ENCODE assay signal across 20 cellular contexts in the genomic region with DNA sequence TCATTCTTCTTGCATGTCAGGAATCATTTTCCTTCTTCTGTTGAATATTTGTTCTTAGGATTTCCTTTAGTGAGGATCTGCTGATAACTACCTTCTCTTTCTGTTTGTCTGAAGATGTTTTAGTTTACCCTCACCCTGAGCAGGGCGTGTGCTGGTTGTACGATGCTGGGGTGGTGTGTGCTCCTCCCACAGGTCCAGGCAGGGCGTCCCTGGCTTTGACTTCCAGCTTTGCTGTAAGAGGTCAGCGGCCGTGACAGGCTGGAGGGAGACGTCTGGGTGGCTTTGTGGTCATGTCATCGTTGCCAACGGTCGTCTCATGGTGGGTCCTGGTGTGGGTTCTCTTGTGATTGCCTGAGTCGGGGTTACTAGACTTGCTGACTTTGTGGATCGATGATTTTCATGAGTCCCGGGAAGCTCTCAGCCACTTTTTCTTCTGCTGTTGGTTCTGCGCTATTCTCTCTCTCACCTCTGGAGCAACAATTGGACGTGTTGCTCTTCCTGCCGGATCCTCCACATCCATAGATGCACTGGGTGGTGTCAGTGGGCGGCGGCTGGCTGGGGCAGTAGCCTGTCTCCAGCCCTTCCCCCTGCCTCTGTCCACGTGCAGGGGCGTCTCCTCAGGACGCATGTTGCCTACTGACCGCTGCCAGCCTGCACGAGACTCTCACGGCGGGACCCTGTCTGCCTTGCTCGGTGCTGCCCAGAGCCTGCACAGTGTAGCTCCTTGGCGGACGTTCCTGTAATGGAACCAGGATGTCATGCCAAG. TPM values are rescaled to one million over a fixed set of nuclear protein-coding genes. Genes with fewer than 3 reads are reported as not detected.
A peak's percentile ranks its signal among the peaks of the same experiment; 100 is the strongest.
DNase-seq lines count a peak whose midpoint lies in the region; ATAC-seq and TF ChIP-seq lines count a peak whose summit lies in the region.
"Had no signal": no experiment of that assay in that cellular context is flagged by ENCODE, and none has a peak within 500 bp of the region (broad histone marks: within the 10 kb centered on the region; RNA-seq: fewer than 3 reads in every experiment).

No MANE protein-coding gene starts in this region.

- H3K9me3 ChIP-seq in hepatocyte (ENCODE audit: low read depth): no peaks in the 10 kb centered on the region
- no peaks in the 10 kb centered on the region for H3K9me3 ChIP-seq in adrenal gland (replicated peaks in 1 of 3)
- H3K9me3 ChIP-seq: esophagus squamous epithelium had no signal

- no peak overlapping the region for H3K4me3 Mint-ChIP-seq in natural killer cell treated with Interleukin-12 subunit alpha and Interleukin-12 subunit beta and Interleukin-15 and Interleukin-18, amount 100 ng/mL, for 72 hours
- H3K4me3 Mint-ChIP-seq in natural killer cell: no peak overlapping the region
- no peak overlapping the region for H3K4me3 Mint-ChIP-seq in activated T-cell treated with anti-CD3 and anti-CD28 coated beads, Interleukin-2, amount 50 U/mL, for 24 hours

- H3K9me3 Mint-ChIP-seq in natural killer cell treated with Interleukin-12 subunit alpha and Interleukin-12 subunit beta and Interleukin-15 and Interleukin-18, amount 100 ng/mL, for 72 hours: no peaks in the 10 kb centered on the region
- H3K9me3 Mint-ChIP-seq in natural killer cell: no peaks in the 10 kb centered on the region
- H3K9me3 Mint-ChIP-seq in activated T-cell treated with anti-CD3 and anti-CD28 coated beads, Interleukin-2, amount 50 U/mL, for 24 hours: no peaks in the 10 kb centered on the region

- H3K4me1 ChIP-seq in hepatocyte (ENCODE audit: insufficient read depth) (no peaks in the 10 kb centered on the region), adrenal gland (replicated peaks in 1 of 2) (peaks cover 0 to 30% of the 10 kb centered on the region in 2 donors)

- no peak overlapping the region for H2AFZ ChIP-seq in hepatocyte

- intact Hi-C loops in natural killer cell (cut with micrococcal nuclease) (no loop called here), adrenal gland (cut with DNase I) (no loop called here)

- H3K27me3 ChIP-seq in hepatocyte (no peaks in the 10 kb centered on the region), adrenal gland (no peaks in the 10 kb centered on the region)
- H3K27me3 ChIP-seq: esophagus squamous epithelium had no signal

- no peak for TF ChIP-seq POLR2A in adrenal gland (IDR thresholded peaks at IDR 0.05)

- WGBS in hepatocyte (ENCODE audit: low lambda C conversion rate, missing lambda C conversion rate): 86% methylated on average over 27 of the region's 27 CpGs
- WGBS in adrenal gland, 4 donors: 69 to 81% (median 79%) methylated on average over 23 to 27 of the region's 27 CpGs

- ATAC-seq in natural killer cell treated with Interleukin-12 subunit alpha and Interleukin-12 subunit beta and Interleukin-15 and Interleukin-18, amount 100 ng/mL, for 72 hours: no peak
- ATAC-seq in natural killer cell: no peak
- no peak for ATAC-seq in HG02759 (IDR thresholded peaks at IDR 0.05; ENCODE audit: unreplicated experiment)
- no peak for ATAC-seq in HG03159 (IDR thresholded peaks at IDR 0.05; ENCODE audit: unreplicated experiment)

- no peak overlapping the region for H3K27ac Mint-ChIP-seq in natural killer cell treated with Interleukin-12 subunit alpha and Interleukin-12 subunit beta and Interleukin-15 and Interleukin-18, amount 100 ng/mL, for 72 hours
- H3K27ac Mint-ChIP-seq in natural killer cell: no peak overlapping the region
- no peak overlapping the region for H3K27ac Mint-ChIP-seq in activated T-cell treated with anti-CD3 and anti-CD28 coated beads, Interleukin-2, amount 50 U/mL, for 24 hours

- H3K36me3 ChIP-seq in hepatocyte (replicated peaks; ENCODE audit: insufficient read depth, low read depth): no peaks in the 10 kb centered on the region
- no peaks in the 10 kb centered on the region for H3K36me3 ChIP-seq in adrenal gland (replicated peaks in 1 of 2)

- H3K4me2 ChIP-seq in hepatocyte: no peak overlapping the region

- peaks cover 62% of the 10 kb centered on the region for H4K20me1 ChIP-seq in hepatocyte (ENCODE audit: insufficient read depth, poor library complexity, severe bottlenecking)

- peak; percentile 40 for DNase-seq in natural killer cell treated with Interleukin-12 subunit alpha and Interleukin-12 subunit beta and Interleukin-15 and Interleukin-18, amount 100 ng/mL, for 72 hours (ENCODE audit: low spot score)
- no peak for DNase-seq in natural killer cell
- peak; percentile 30 for DNase-seq in cerebellum (ENCODE audit: low spot score)
- peak; percentile 7 for DNase-seq in hepatocyte (ENCODE audit: low spot score)
- no peak for DNase-seq in adrenal gland
- no peak for DNase-seq in activated T-cell treated with anti-CD3 and anti-CD28 coated beads, Interleukin-2, amount 50 U/mL, for 24 hours
- DNase-seq: ACHN; activated CD4-positive, alpha-beta T cell treated with anti-CD3 and anti-CD28 coated beads for 1 hour; activated CD8-positive, alpha-beta memory T cell treated with anti-CD3 and anti-CD28 coated beads, Interleukin-2, amount 50 U/mL, for 4 hours; activated naive CD4-positive, alpha-beta T cell treated with Interleukin-2 at 50 U/mL for 16 hours; esophagus squamous epithelium; GOT3; hippocampal formation; NCI-H146; NCI-H446 treated with DMSO at 0.1 percent for 48 hours; SHP77; stimulated activated CD4-positive, alpha-beta T cell treated with anti-CD3 and anti-CD28 coated beads, Interleukin-15, amount 100 ng/mL, for 24 hours; stimulated activated naive CD4-positive, alpha-beta T cell treated with Interleukin-2 at 50 U/mL for 16 hours had no signal

- TF ChIP-seq CTCF in natural killer cell (IDR thresholded peaks at IDR 0.05): no peak
- no peak for TF ChIP-seq CTCF in hepatocyte (IDR thresholded peaks at IDR 0.05; ENCODE audit: poor library complexity)
- TF ChIP-seq CTCF in adrenal gland (IDR thresholded peaks at IDR 0.05): no peak

- H3K36me3 Mint-ChIP-seq in natural killer cell treated with Interleukin-12 subunit alpha and Interleukin-12 subunit beta and Interleukin-15 and Interleukin-18, amount 100 ng/mL, for 72 hours: no peaks in the 10 kb centered on the region
- no peaks in the 10 kb centered on the region for H3K36me3 Mint-ChIP-seq in natural killer cell
- peaks cover 3% of the 10 kb centered on the region for H3K36me3 Mint-ChIP-seq in activated T-cell treated with anti-CD3 and anti-CD28 coated beads, Interleukin-2, amount 50 U/mL, for 24 hours (ENCODE audit: low read depth)

- no peak overlapping the region for H3K4me3 ChIP-seq in hepatocyte
- H3K4me3 ChIP-seq in adrenal gland: no peak overlapping the region
- H3K4me3 ChIP-seq: esophagus squamous epithelium had no signal

- H3K27ac ChIP-seq in hepatocyte (no peak overlapping the region), adrenal gland (no peak overlapping the region)
- H3K27ac ChIP-seq: esophagus squamous epithelium had no signal

- no peaks in the 10 kb centered on the region for H3K27me3 Mint-ChIP-seq in natural killer cell treated with Interleukin-12 subunit alpha and Interleukin-12 subunit beta and Interleukin-15 and Interleukin-18, amount 100 ng/mL, for 72 hours
- no peaks in the 10 kb centered on the region for H3K27me3 Mint-ChIP-seq in natural killer cell (ENCODE audit: low read depth in 2 of 2)
- H3K27me3 Mint-ChIP-seq in activated T-cell treated with anti-CD3 and anti-CD28 coated beads, Interleukin-2, amount 50 U/mL, for 24 hours: no peaks in the 10 kb centered on the region

- no peaks in the 10 kb centered on the region for H3K9me2 ChIP-seq in hepatocyte (replicated peaks; ENCODE audit: insufficient read depth)

- peaks cover 0 to 13% of the 10 kb centered on the region in 2 donors for H3K4me1 Mint-ChIP-seq in natural killer cell treated with Interleukin-12 subunit alpha and Interleukin-12 subunit beta and Interleukin-15 and Interleukin-18, amount 100 ng/mL, for 72 hours (ENCODE audit: low read depth in 2 of 2)
- peaks cover 12 to 15% of the 10 kb centered on the region in 2 donors for H3K4me1 Mint-ChIP-seq in natural killer cell
- H3K4me1 Mint-ChIP-seq in activated T-cell treated with anti-CD3 and anti-CD28 coated beads, Interleukin-2, amount 50 U/mL, for 24 hours (ENCODE audit: low read depth): peaks cover 19% of the 10 kb centered on the region

- peaks cover 100% of the 10 kb centered on the region for H3K79me2 ChIP-seq in hepatocyte

RNA-seq across cellular contexts. Expression of gene PACS2, which starts 8.4 kb away (rescaled TPM):
- total RNA-seq in natural killer cell treated with Interleukin-12 subunit alpha and Interleukin-12 subunit beta and Interleukin-15 and Interleukin-18, amount 100 ng/mL, for 72 hours: 10 to 100 TPM; 24.9 to 26.3 TPM
- total RNA-seq in natural killer cell (10 to 100 TPM; 58.4 to 76.5 (median 69.2) TPM), cerebellum (97.4 TPM), hepatocyte (31.9 and 41.1 TPM in 2 replicates), adrenal gland (100 to 1,000 TPM in 3 of 8 donors, 10 to 100 TPM in 5; 39.6 to 112 (median 81.1) TPM)
- polyA plus RNA-seq in hepatocyte (53.1 and 54.5 TPM in 2 replicates), adrenal gland (100 to 1,000 TPM in 1 of 3 donors, 10 to 100 TPM in 2; 20.4 to 221 (median 94.2) TPM)

RNA-seq across cellular contexts. Expression of gene BRF1, which starts 22.2 kb away (rescaled TPM):
- total RNA-seq in natural killer cell treated with Interleukin-12 subunit alpha and Interleukin-12 subunit beta and Interleukin-15 and Interleukin-18, amount 100 ng/mL, for 72 hours: 10 to 100 TPM; 43.4 to 76.5 TPM
- total RNA-seq in natural killer cell (10 to 100 TPM; 82.4 to 92.7 (median 87.4) TPM), cerebellum (70.0 TPM), hepatocyte (21.1 and 35.9 TPM in 2 replicates), adrenal gland (10 to 100 TPM; 20.0 to 96.9 (median 40.3) TPM)
- polyA plus RNA-seq in hepatocyte (23.6 and 27.3 TPM in 2 replicates), adrenal gland (10 to 100 TPM; 20.0 to 94.3 (median 35.8) TPM)

Comparison
In these comparisons a context has a peak if more than half of its experiments do, and no peak if none do; other contexts are left out.
1. DNase-seq: peak in natural killer cell treated with Interleukin-12 subunit alpha and Interleukin-12 subunit beta and Interleukin-15 and Interleukin-18, amount 100 ng/mL, for 72 hours (single experiment), cerebellum (single experiment) and hepatocyte (single experiment); none in natural killer cell (single experiment), adrenal gland (0 of 7) and activated T-cell treated with anti-CD3 and anti-CD28 coated beads, Interleukin-2, amount 50 U/mL, for 24 hours (single experiment).